ENCODE assay signal across 1 cellular context in genomic region chr15:95538693-95539092, GRCh38.
TF ChIP-seq lines count a peak whose summit lies in the region.

No MANE protein-coding gene starts in this region.

TF ChIP-seq in K562, 482 proteins besides CTCF, POLR2A, EP300 and RAD21 (continued from another document):
- 0 out of 2 replicates have a peak, but pooled peaks have one; percentile 50 for TF ChIP-seq ZNF512 (tag; IDR thresholded peaks at IDR 0.05)
- TF ChIP-seq MYC (IDR thresholded peaks at IDR 0.05; ENCODE audit: low read depth, low read length) = no peak
- no peak for TF ChIP-seq MYC (CRISPR knock-in tag; IDR thresholded peaks at IDR 0.05; ENCODE audit: borderline replicate concordance, low read depth)
- TF ChIP-seq CGGBP1 (CRISPR knock-in tag; IDR thresholded peaks at IDR 0.05) = no peak
- peak; percentile 54; the same call in 1 of the 2 replicates for TF ChIP-seq SPI1 (IDR thresholded peaks at IDR 0.05; ENCODE audit: borderline replicate concordance, low read depth, low read length)
- no peak for TF ChIP-seq ZNF146 (CRISPR knock-in tag; IDR thresholded peaks at IDR 0.05; ENCODE audit: unreplicated experiment)
- no peak for TF ChIP-seq COPS2 (conservative IDR thresholded peaks at IDR 0.05)
- no peak for TF ChIP-seq ARNT (IDR thresholded peaks at IDR 0.05)
- TF ChIP-seq ZBTB12 (CRISPR knock-in tag; IDR thresholded peaks at IDR 0.05) = no peak
- no peak for TF ChIP-seq NR4A1 (CRISPR knock-in tag; IDR thresholded peaks at IDR 0.05)
- TF ChIP-seq NR4A1 (tag; IDR thresholded peaks at IDR 0.05) = no peak
